31 cellular contexts compared by ENCODE assay signal in the genomic region with DNA sequence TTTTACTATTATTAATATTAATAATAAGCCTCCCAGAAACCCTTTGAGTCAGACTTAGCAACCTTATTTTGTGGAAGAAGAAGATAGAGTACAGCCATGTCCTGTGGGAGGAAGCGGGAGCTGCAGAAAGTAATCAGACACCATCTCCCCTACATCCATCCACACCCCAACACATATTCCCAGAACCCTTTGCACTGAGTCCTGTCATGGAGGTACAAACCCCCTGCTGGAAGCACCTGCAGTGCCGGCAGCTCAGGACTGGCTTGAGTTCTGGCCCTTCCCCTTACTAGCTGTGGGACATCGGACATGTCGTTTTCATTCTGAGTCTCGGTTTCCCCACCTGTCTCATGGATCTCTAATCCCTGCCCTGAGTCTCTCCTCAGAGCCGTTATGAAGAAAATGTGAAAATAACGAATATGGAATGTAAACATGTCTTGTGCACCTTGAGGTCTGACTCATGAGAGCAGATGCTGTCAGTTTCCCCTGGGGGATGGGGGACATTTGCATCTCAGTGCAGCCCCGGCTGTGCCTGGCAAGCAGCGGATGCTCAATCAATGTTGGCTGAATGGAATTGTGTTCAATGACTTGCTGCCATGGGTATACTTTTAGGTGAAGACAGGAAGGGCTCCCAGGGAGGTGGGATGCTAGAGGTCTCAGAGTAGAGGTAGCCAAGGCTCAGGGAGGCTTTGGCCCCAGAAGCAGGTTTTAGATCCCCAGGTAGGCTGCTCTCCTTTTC. TPM values are rescaled to one million over a fixed set of nuclear protein-coding genes. Genes with fewer than 3 reads are reported as not detected.
DNase-seq lines count a peak whose midpoint lies in the region; ATAC-seq, FAIRE-seq and TF ChIP-seq lines count a peak whose summit lies in the region.
"Had no signal": no experiment of that assay in that cellular context is flagged by ENCODE, and none has a peak within 500 bp of the region (broad histone marks: within the 10 kb centered on the region; RNA-seq: fewer than 3 reads in every experiment).

No MANE protein-coding gene starts in this region.

- H3K27ac ChIP-seq in H1 (ENCODE audit: low read depth, low read length) = no peak overlapping the region
- H3K27ac ChIP-seq: esophagus squamous epithelium, hepatocyte, left ventricle myocardium inferior, stomach, tibial nerve had no signal

- WGBS in H1 (ENCODE audit: extremely low coverage in 1 of 2, insufficient coverage in 1 of 2, insufficient read length in 1 of 2, insufficient replicate concordance in 2 of 2, low coverage in 1 of 2, low lambda C conversion rate in 2 of 2, missing lambda C conversion rate in 1 of 2), 2 experiments = 51% methylated on average over 9 of the region's 9 CpGs; no CpG with 5 or more reads in 1 of the 2 experiments

- H4K5ac ChIP-seq in H1 (ENCODE audit: insufficient read length, low read depth, low read length) = no peak overlapping the region

- no peak for TF ChIP-seq CTCF in H1 (IDR thresholded peaks at IDR 0.05; ENCODE audit: control extremely low read depth in 1 of 3, insufficient read depth in 1 of 3, low read depth in 1 of 3, low read length in 3 of 3)

- H3K9me3 ChIP-seq in H1 (ENCODE audit: insufficient read depth in 2 of 2, low read depth in 1 of 2, low read length in 1 of 2) = no peaks in the 10 kb centered on the region
- H3K9me3 ChIP-seq: esophagus squamous epithelium, HAP-1, left ventricle myocardium inferior, MG63, stomach, tibial nerve had no signal

- TF ChIP-seq POLR2A in H1 (IDR thresholded peaks at IDR 0.05; ENCODE audit: control extremely low read depth in 1 of 2, low read depth in 2 of 2, low read length in 2 of 2) = no peak

- no peak overlapping the region for H3K9ac ChIP-seq in H1 (replicated peaks in 1 of 4; ENCODE audit: extremely low read depth in 1 of 4, low read depth in 3 of 4, low read length in 3 of 4)

- H3K79me1 ChIP-seq in H1 (ENCODE audit: low read depth, low read length) = no peaks in the 10 kb centered on the region

- no peak overlapping the region for H3K14ac ChIP-seq in H1 (ENCODE audit: insufficient read length)

- H3K18ac ChIP-seq in H1 (ENCODE audit: extremely low read depth, low read length) = 0 out of 2 replicates have a peak overlapping the region, but pooled peaks have one; percentile 60

- H2AK5ac ChIP-seq in H1 (ENCODE audit: low read depth, low read length) = no peak overlapping the region; the same call in 1 of the 2 replicates

- no peak for TF ChIP-seq EP300 in H1 (IDR thresholded peaks at IDR 0.05; ENCODE audit: borderline replicate concordance in 1 of 2, low read depth in 2 of 2, low read length in 2 of 2)

- TF ChIP-seq RAD21 in H1 (IDR thresholded peaks at IDR 0.05 in 1 of 2, conservative IDR thresholded peaks at IDR 0.05 in 1 of 2; ENCODE audit: low read depth in 2 of 2, low read length in 2 of 2) = no peak

- H4K20me1 ChIP-seq in H1 (replicated peaks in 1 of 2; ENCODE audit: control insufficient read depth in 1 of 2, insufficient read depth in 2 of 2, low read length in 2 of 2) = no peaks in the 10 kb centered on the region

- H3K23ac ChIP-seq in H1 (ENCODE audit: insufficient read length) = no peak overlapping the region

- peak overlapping the region; percentile 3; the same call in 1 of the 2 replicates for H2BK5ac ChIP-seq in H1 (ENCODE audit: low read depth, low read length)

- no peak overlapping the region for H4K8ac ChIP-seq in H1 (ENCODE audit: extremely low read depth, insufficient read depth, low read length)

- H2AFZ ChIP-seq in H1 (ENCODE audit: low read length) = no peak overlapping the region
- H2AFZ ChIP-seq: hepatocyte had no signal

- no peak for FAIRE-seq in H1 (lab: Jason Lieb, UNC)
- FAIRE-seq in urothelium cell line (lab: Jason Lieb, UNC) = peak; percentile 35
- FAIRE-seq: A204.1, G401.6 had no signal

- H3K27me3 ChIP-seq in H1 (replicated peaks in 1 of 4; ENCODE audit: control insufficient read depth in 3 of 4, extremely low read depth in 1 of 4, insufficient read depth in 3 of 4, low read length in 3 of 4) = peaks cover 0 to 3% (median 0%) of the 10 kb centered on the region in 4 experiments; a peak in 2 of 7 replicates
- H3K27me3 ChIP-seq: hepatocyte, MG63, tibial nerve had no signal

- H3K56ac ChIP-seq in H1 (replicated peaks; ENCODE audit: insufficient read length, low read depth, low read length) = no peak overlapping the region

- DNase-seq in Right ventricle myocardium inferior (ENCODE audit: missing footprints) = peak; percentile 9
- no peak for DNase-seq in left ventricle myocardium superior
- peak; percentile 39 for DNase-seq in NCI-H69 (lab: John Stamatoyannopoulos, UW)
- DNase-seq in H1 (ENCODE audit: low read depth in 1 of 2, low spot score in 2 of 2) = no peak
- peak; percentile 33 for DNase-seq in urothelium cell line (ENCODE audit: low spot score)
- no peak for DNase-seq in NCI-H345 treated with DMSO at 0.1 percent for 48 hours (lab: John Stamatoyannopoulos, UW; ENCODE audit: unreplicated experiment)
- no peak for DNase-seq in inferior parietal cortex (ENCODE audit: extremely low spot score)
- no peak for DNase-seq in stimulated activated naive CD4-positive, alpha-beta T cell treated with Interleukin-2 at 50 U/mL for 16 hours (lab: John Stamatoyannopoulos, UW)
- DNase-seq: activated CD4-positive, alpha-beta T cell treated with anti-CD3 and anti-CD28 coated beads for 1 hour; activated CD8-positive, alpha-beta T cell treated with anti-CD3 and anti-CD28 coated beads for 36 hours; aorta; CD8-positive, alpha-beta memory T cell; DMS153; endodermal cell; esophagus squamous epithelium; foreskin melanocyte; immature natural killer cell; KBM-7; left ventricle myocardium inferior; MG63; naive thymus-derived CD4-positive, alpha-beta T cell; NCI-H1417 treated with DMSO at 0.1 percent for 48 hours; NCI-H2107; occipital lobe; stomach had no signal

- no peaks in the 10 kb centered on the region for H3K79me2 ChIP-seq in H1 (ENCODE audit: control insufficient read depth in 1 of 2, insufficient read depth in 2 of 2, low read length in 2 of 2)
- H3K79me2 ChIP-seq: hepatocyte had no signal

- H3K4ac ChIP-seq in H1 (replicated peaks; ENCODE audit: insufficient read length, low read depth, low read length) = no peak overlapping the region

- H3K4me3 ChIP-seq in H1 (ENCODE audit: extremely low read depth in 1 of 4, insufficient read depth in 2 of 4, low read depth in 3 of 4, low read length in 4 of 4) = no peak overlapping the region
- H3K4me3 ChIP-seq: esophagus squamous epithelium, HAP-1, hepatocyte, left ventricle myocardium inferior, MG63, stomach, tibial nerve had no signal

- H2BK120ac ChIP-seq in H1 (replicated peaks; ENCODE audit: low read depth, low read length) = no peak overlapping the region

- no peak overlapping the region for H4K91ac ChIP-seq in H1 (replicated peaks; ENCODE audit: insufficient read length, low read length)

- peak overlapping the region; percentile 18 to 22; a peak in 2 of 4 replicates for H3K4me2 ChIP-seq in H1 (ENCODE audit: insufficient read depth in 1 of 2, low read depth in 2 of 2, low read length in 2 of 2)
- H3K4me2 ChIP-seq: hepatocyte had no signal

- H3K23me2 ChIP-seq in H1 (ENCODE audit: low read depth, low read length) = no peaks in the 10 kb centered on the region

- H3K4me1 ChIP-seq in H1 (replicated peaks in 1 of 4; ENCODE audit: control insufficient read depth in 3 of 4, insufficient read depth in 4 of 4, low read length in 3 of 4) = peaks cover 2 to 17% (median 7%) of the 10 kb centered on the region in 4 experiments
- H3K4me1 ChIP-seq: esophagus squamous epithelium, HAP-1 had no signal

- no peak overlapping the region for H2BK20ac ChIP-seq in H1 (ENCODE audit: low read length)

- H2BK15ac ChIP-seq in H1 (ENCODE audit: low read length) = no peak overlapping the region

- H3K36me3 ChIP-seq in H1 (ENCODE audit: control insufficient read depth in 2 of 4, insufficient read depth in 4 of 4, low read length in 3 of 4) = no peaks in the 10 kb centered on the region; a peak in 1 of 8 replicates
- H3K36me3 ChIP-seq: esophagus squamous epithelium, HAP-1, left ventricle myocardium inferior, MG63, tibial nerve had no signal

- POLR2A ChIA-PET in H1 (lab: Charles Lee; ENCODE audit: partially characterized antibody) = no interaction called here

- 0 out of 2 replicates have a peak overlapping the region, but pooled peaks have one; percentile 0 for H2BK12ac ChIP-seq in H1 (ENCODE audit: low read depth, low read length)

- CTCF ChIA-PET in H1 (lab: Charles Lee; ENCODE audit: partially characterized antibody) = interaction anchor here (0.6 to 2.8 kb wide), 7 partner anchors 11 to 466 kb away, joined by 3 to 13 read pairs (median 4); no protein-coding TSS in a partner anchor

- intact Hi-C loops in Right ventricle myocardium inferior (cut with DNase I) = no loop called here
- intact Hi-C loops in left ventricle myocardium superior (cut with micrococcal nuclease) = loop anchor here (5.0 to 10.0 kb wide), 2 partner anchors 180 to 268 kb away; a partner anchor contains a TSS

- ATAC-seq in Right ventricle myocardium inferior (no peak), left ventricle myocardium superior (no peak)
- ATAC-seq: activated CD8-positive, alpha-beta T cell treated with anti-CD3 and anti-CD28 coated beads for 36 hours; activated naive CD4-positive, alpha-beta T cell treated with anti-CD3 and anti-CD28 coated beads, Interleukin-2, amount 50 U/mL, for 72 hours; naive thymus-derived CD4-positive, alpha-beta T cell had no signal

TF ChIP-seq in H1, 55 proteins besides CTCF, POLR2A, EP300 and RAD21 (continues in another document):
- TF ChIP-seq KDM4A (IDR thresholded peaks at IDR 0.05; ENCODE audit: low read depth, low read length, severe bottlenecking) (no peak), EGR1 (IDR thresholded peaks at IDR 0.05; ENCODE audit: borderline replicate concordance, low read depth, low read length) (no peak), POLR2AphosphoS5 (IDR thresholded peaks at IDR 0.05; ENCODE audit: low read depth, low read length) (no peak), KDM1A (IDR thresholded peaks at IDR 0.05; ENCODE audit: borderline replicate concordance, low read length) (no peak), TEAD4 (IDR thresholded peaks at IDR 0.05; ENCODE audit: low read depth, low read length) (no peak), RFX5 (IDR thresholded peaks at IDR 0.05; ENCODE audit: borderline replicate concordance, low read depth, low read length) (no peak), CREB1 (IDR thresholded peaks at IDR 0.05) (no peak), TAF7 (optimal IDR thresholded peaks at IDR 0.05; ENCODE audit: borderline replicate concordance, low read depth, low read length) (no peak)

RNA-seq across cellular contexts. Expression of a gene that starts 45.4 kb away (rescaled TPM):
- 59.1 TPM for total RNA-seq in Right ventricle myocardium inferior
- total RNA-seq in left ventricle myocardium superior = 45.5 TPM
- 46.3 and 53.7 TPM in 2 replicates for total RNA-seq in H1 (2021; fragmentation: NEBNext Ultra II Directional; extraction: Animal tissue kit (Norgen Biotek cat#: 25700))
- 34.0 and 47.5 TPM in 2 replicates for polyA plus RNA-seq in H1 (2011; rRNA removed)
- polyA plus RNA-seq in H1 (2011; cell fraction: cytosol; rRNA removed) = 25.8 TPM
- 48.2 TPM for polyA plus RNA-seq in H1 (2011; cell fraction: nucleus; rRNA removed)
- polyA plus RNA-seq in H1 (2012, experiment 1 of 2) = 44.1 to 78.7 TPM (median 68.4 TPM) in 4 replicates
- polyA plus RNA-seq in H1 (2012, experiment 2 of 2) = 49.8 TPM
- 52.1 TPM for polyA plus RNA-seq in H1 (2013, experiment 1 of 2)
- 59.6 TPM for polyA plus RNA-seq in H1 (2013, experiment 2 of 2)
- polyA minus RNA-seq in H1 (2011; rRNA and poly(A)+ RNA removed) = 26.4 and 26.9 TPM in 2 replicates
- polyA minus RNA-seq in H1 (2011; cell fraction: cytosol; rRNA and poly(A)+ RNA removed) = 34.6 TPM
- polyA minus RNA-seq in H1 (2011; cell fraction: nucleus; rRNA and poly(A)+ RNA removed) = 44.5 TPM

Comparison
In these comparisons a context has a peak if more than half of its experiments do, and no peak if none do; other contexts are left out.
1. DNase-seq: peak in Right ventricle myocardium inferior (single experiment), NCI-H69 (single experiment) and urothelium cell line (single experiment); none in left ventricle myocardium superior (single experiment), H1 (0 of 2), NCI-H345 treated with DMSO at 0.1 percent for 48 hours (single experiment), inferior parietal cortex (single experiment) and stimulated activated naive CD4-positive, alpha-beta T cell treated with Interleukin-2 at 50 U/mL for 16 hours (single experiment).